25 cellular contexts compared by ENCODE assay signal in genomic region chr16:27735031-27735430, GRCh38.
"Had no signal": no experiment of that assay in that cellular context is flagged by ENCODE, and none has a peak within 500 bp of the region (broad histone marks: within the 10 kb centered on the region; RNA-seq: fewer than 3 reads in every experiment).

No MANE protein-coding gene starts in this region.

- H3K4me1 Mint-ChIP-seq: naive thymus-derived CD8-positive, alpha-beta T cell; stimulated activated memory B cell treated with anti-CD40 and anti-IgM and Interleukin-4, amounts not matched to agents 10 μg/mL and 1 μg/mL and 100 μg/mL, for 72 hours; stimulated activated naive CD8-positive, alpha-beta T cell treated with anti-CD3 and anti-CD28 coated beads, Interleukin-15, amount 100 ng/mL, for 72 hours had no signal

- H3K27ac Mint-ChIP-seq: immature natural killer cell; naive thymus-derived CD8-positive, alpha-beta T cell; nephron; stimulated activated memory B cell treated with anti-CD40 and anti-IgM and Interleukin-4, amounts not matched to agents 10 μg/mL and 1 μg/mL and 100 μg/mL, for 72 hours; type B pancreatic cell had no signal

- DNase-seq: hypothalamus; immature natural killer cell; left colon; lower lobe of right lung; mammary epithelial cell; mesenchymal stem cell; naive thymus-derived CD8-positive, alpha-beta T cell; ovary; retina; right cardiac atrium; stimulated activated CD4-positive, alpha-beta T cell treated with anti-CD3 and anti-CD28 coated beads, Interleukin-2, amount 100 ng/mL, for 48 hours; stimulated activated CD4-positive, alpha-beta T cell treated with anti-CD3 and anti-CD28 coated beads, Interleukin-4, amount 100 ng/mL, for 4 hours; stimulated activated CD8-positive, alpha-beta memory T cell treated with anti-CD3 and anti-CD28 coated beads, Interleukin-4, amount 100 ng/mL, for 48 hours; stimulated activated naive CD4-positive, alpha-beta T cell treated with Interleukin-2 at 50 U/mL for 16 hours; stimulated activated naive CD8-positive, alpha-beta T cell treated with anti-CD3 and anti-CD28 coated beads, Interleukin-15, amount 100 ng/mL, for 72 hours; substantia nigra; uterus had no signal

- H3K36me3 ChIP-seq: ovary, prostate gland, uterus had no signal

- H3K9me3 Mint-ChIP-seq: naive thymus-derived CD8-positive, alpha-beta T cell; nephron; stimulated activated memory B cell treated with anti-CD40 and anti-IgM and Interleukin-4, amounts not matched to agents 10 μg/mL and 1 μg/mL and 100 μg/mL, for 72 hours; stimulated activated naive CD8-positive, alpha-beta T cell treated with anti-CD3 and anti-CD28 coated beads, Interleukin-15, amount 100 ng/mL, for 72 hours; type B pancreatic cell had no signal

- H3K27me3 Mint-ChIP-seq: naive thymus-derived CD8-positive, alpha-beta T cell; stimulated activated memory B cell treated with anti-CD40 and anti-IgM and Interleukin-4, amounts not matched to agents 10 μg/mL and 1 μg/mL and 100 μg/mL, for 72 hours; stimulated activated naive CD8-positive, alpha-beta T cell treated with anti-CD3 and anti-CD28 coated beads, Interleukin-15, amount 100 ng/mL, for 72 hours; type B pancreatic cell had no signal

- H3K27me3 ChIP-seq: left lung, ovary, tibial nerve, uterus had no signal

- H3K4me1 ChIP-seq: left lung, lower lobe of right lung, prostate gland, tibial nerve, uterus had no signal

- H3K4me3 Mint-ChIP-seq: immature natural killer cell; naive thymus-derived CD8-positive, alpha-beta T cell; nephron; stimulated activated memory B cell treated with anti-CD40 and anti-IgM and Interleukin-4, amounts not matched to agents 10 μg/mL and 1 μg/mL and 100 μg/mL, for 72 hours; stimulated activated naive CD8-positive, alpha-beta T cell treated with anti-CD3 and anti-CD28 coated beads, Interleukin-15, amount 100 ng/mL, for 72 hours; type B pancreatic cell had no signal

- H3K27ac ChIP-seq: left lung, lower lobe of right lung, ovary, prostate gland, skin epidermis, tibial nerve, uterus had no signal

- ATAC-seq: left colon; left lung; lower lobe of right lung; naive thymus-derived CD8-positive, alpha-beta T cell; right cardiac atrium; sciatic nerve; stimulated activated memory B cell treated with anti-CD40 and anti-IgM and Interleukin-4, amounts not matched to agents 10 μg/mL and 1 μg/mL and 100 μg/mL, for 72 hours; stimulated activated naive CD8-positive, alpha-beta T cell treated with anti-CD3 and anti-CD28 coated beads, Interleukin-15, amount 100 ng/mL, for 72 hours had no signal

- H3K9me3 ChIP-seq: left lung, lower lobe of right lung, ovary, prostate gland, tibial nerve, uterus had no signal

- H3K4me3 ChIP-seq: left lung, lower lobe of right lung, ovary, prostate gland, skin epidermis, tibial nerve, uterus had no signal
